Comparison of ENCODE assay signal across 11 cellular contexts in genomic region chr3:116005404-116005803, GRCh38.
DNase-seq lines count a peak whose midpoint lies in the region; ATAC-seq and TF ChIP-seq lines count a peak whose summit lies in the region.
"Had no signal": no experiment of that assay in that cellular context is flagged by ENCODE, and none has a peak within 500 bp of the region (broad histone marks: within the 10 kb centered on the region; RNA-seq: fewer than 3 reads in every experiment).

No MANE protein-coding gene starts in this region.

- H3K36me3 Mint-ChIP-seq in activated CD4-positive, alpha-beta memory T cell treated with anti-CD3 and anti-CD28 coated beads, Interleukin-2, amount 10 ng/mL, durations not matched to agents 7 days and 5 days (ENCODE audit: low read depth): no peaks in the 10 kb centered on the region

- no peak overlapping the region for H3K4me3 Mint-ChIP-seq in activated CD4-positive, alpha-beta memory T cell treated with anti-CD3 and anti-CD28 coated beads, Interleukin-2, amount 10 ng/mL, durations not matched to agents 7 days and 5 days

- no peak for ATAC-seq in GM18867 (IDR thresholded peaks at IDR 0.05; ENCODE audit: unreplicated experiment)
- no peak for ATAC-seq in GM18511 (IDR thresholded peaks at IDR 0.05; ENCODE audit: unreplicated experiment)

- no peaks in the 10 kb centered on the region for H3K9me3 Mint-ChIP-seq in activated CD4-positive, alpha-beta memory T cell treated with anti-CD3 and anti-CD28 coated beads, Interleukin-2, amount 10 ng/mL, durations not matched to agents 7 days and 5 days

- WGBS in testis, 2 donors: 33 to 52% methylated on average over 4 of the region's 4 CpGs

- H3K36me3 ChIP-seq in testis (ENCODE audit: low read depth, missing control alignments): no peaks in the 10 kb centered on the region

- H3K4me1 Mint-ChIP-seq in activated CD4-positive, alpha-beta memory T cell treated with anti-CD3 and anti-CD28 coated beads, Interleukin-2, amount 10 ng/mL, durations not matched to agents 7 days and 5 days: no peaks in the 10 kb centered on the region

- intact Hi-C loops in testis (cut with DNase I; ENCODE audit: low total_unique reads): no loop called here

- no peaks in the 10 kb centered on the region for H3K27me3 Mint-ChIP-seq in activated CD4-positive, alpha-beta memory T cell treated with anti-CD3 and anti-CD28 coated beads, Interleukin-2, amount 10 ng/mL, durations not matched to agents 7 days and 5 days

- H3K4me3 ChIP-seq in foreskin fibroblast (ENCODE audit: low read depth in 1 of 2, low read length in 2 of 2): no peak overlapping the region
- no peak overlapping the region for H3K4me3 ChIP-seq in testis

- TF ChIP-seq POLR2A in testis (IDR thresholded peaks at IDR 0.05): no peak

- H3K9me3 ChIP-seq in testis: no peaks in the 10 kb centered on the region

- DNase-seq in NCI-H748 (lab: John Stamatoyannopoulos, UW; ENCODE audit: unreplicated experiment) (peak; percentile 11), NCI-H748 treated with DMSO at 0.1 percent for 48 hours (lab: John Stamatoyannopoulos, UW) (no peak), RPMI7951 (ENCODE audit: low read depth) (peak; percentile 90), foreskin fibroblast (peak; percentile 95 to 97), testis (peak; percentile 54)
- no peak for DNase-seq in activated CD4-positive, alpha-beta memory T cell treated with anti-CD3 and anti-CD28 coated beads, Interleukin-2, amount 10 ng/mL, durations not matched to agents 7 days and 5 days
- DNase-seq: NCI-H2029 treated with DMSO at 0.1 percent for 48 hours, small intestine had no signal

- H3K27ac ChIP-seq in testis: no peak overlapping the region
- H3K27ac ChIP-seq: C4-2B had no signal

- POLR2A ChIA-PET in activated CD4-positive, alpha-beta memory T cell treated with anti-CD3 and anti-CD28 coated beads, Interleukin-2, amount 10 ng/mL, durations not matched to agents 7 days and 5 days (lab: Charles Lee): no interaction called here

- no peaks in the 10 kb centered on the region for H3K4me1 ChIP-seq in testis

- no peak overlapping the region for H3K27ac Mint-ChIP-seq in activated CD4-positive, alpha-beta memory T cell treated with anti-CD3 and anti-CD28 coated beads, Interleukin-2, amount 10 ng/mL, durations not matched to agents 7 days and 5 days

- H3K27me3 ChIP-seq in testis: no peaks in the 10 kb centered on the region

- CTCF ChIA-PET in activated CD4-positive, alpha-beta memory T cell treated with anti-CD3 and anti-CD28 coated beads, Interleukin-2, amount 10 ng/mL, durations not matched to agents 7 days and 5 days (lab: Charles Lee): no interaction called here

- TF ChIP-seq CTCF in foreskin fibroblast (IDR thresholded peaks at IDR 0.05; ENCODE audit: low read depth, low read length) (no peak), testis (IDR thresholded peaks at IDR 0.05) (no peak)

Comparison
In these comparisons a context has a peak if more than half of its experiments do, and no peak if none do; other contexts are left out.
1. DNase-seq: peak in NCI-H748 (single experiment), RPMI7951 (single experiment), foreskin fibroblast (2 of 2) and testis (single experiment); none in NCI-H748 treated with DMSO at 0.1 percent for 48 hours (single experiment) and activated CD4-positive, alpha-beta memory T cell treated with anti-CD3 and anti-CD28 coated beads, Interleukin-2, amount 10 ng/mL, durations not matched to agents 7 days and 5 days (single experiment).